In the genomic region with DNA sequence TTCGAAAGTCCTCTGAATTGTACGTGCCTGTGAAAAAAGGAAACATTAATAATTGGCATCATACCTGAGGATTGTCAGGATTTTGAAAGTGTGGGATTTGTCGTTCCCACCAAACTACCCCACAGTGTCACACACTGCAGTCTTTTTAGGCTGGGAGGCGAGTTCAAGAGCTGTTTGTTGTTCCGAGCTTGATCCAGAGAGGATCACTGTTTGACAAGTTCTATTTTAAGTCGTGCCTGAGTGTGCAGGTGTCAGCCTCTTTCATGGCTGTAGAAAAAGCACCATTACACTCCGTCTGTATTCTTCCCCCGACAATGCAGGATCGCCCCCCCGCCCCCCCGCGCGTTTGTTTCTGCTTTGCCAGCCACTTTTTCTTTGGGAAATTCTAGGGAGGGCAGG, we compare ENCODE assay signal across 9 cellular contexts. TPM values are rescaled to one million over a fixed set of nuclear protein-coding genes. Genes with fewer than 3 reads are reported as not detected.
DNase-seq lines count a peak whose midpoint lies in the region; ATAC-seq and TF ChIP-seq lines count a peak whose summit lies in the region.
"Had no signal": no experiment of that assay in that cellular context is flagged by ENCODE, and none has a peak within 500 bp of the region (broad histone marks: within the 10 kb centered on the region; RNA-seq: fewer than 3 reads in every experiment).

No MANE protein-coding gene starts in this region.

- peaks cover 14% of the 10 kb centered on the region for H3K27me3 ChIP-seq in HUES6 (ENCODE audit: control insufficient read depth, insufficient read depth, low read length)

- DNase-seq in 8988T (peak; percentile 15), cerebellar cortex (ENCODE audit: low spot score) (peak; percentile 49), mesothelial cell of epicardium (ENCODE audit: low spot score in 2 of 2, unreplicated experiment in 2 of 2) (no peak), UCSD-AML1 (lab: John Stamatoyannopoulos, UW; ENCODE audit: unreplicated experiment) (no peak)
- DNase-seq: NCI-H2029 treated with DMSO at 0.1 percent for 48 hours had no signal

- H3K27ac Mint-ChIP-seq in mesothelial cell of epicardium = no peak overlapping the region

- peaks cover 24% of the 10 kb centered on the region for H3K4me1 ChIP-seq in HUES6 (ENCODE audit: control insufficient read depth, insufficient read depth, low read length)

- no peak for ATAC-seq in GM18868 (IDR thresholded peaks at IDR 0.05; ENCODE audit: unreplicated experiment)
- ATAC-seq in GM21447 (IDR thresholded peaks at IDR 0.05; ENCODE audit: unreplicated experiment) = no peak
- no peak for ATAC-seq in HG03342 (IDR thresholded peaks at IDR 0.05; ENCODE audit: unreplicated experiment)

- peaks cover 16% of the 10 kb centered on the region for H3K27me3 Mint-ChIP-seq in mesothelial cell of epicardium (ENCODE audit: low read depth)

- no peaks in the 10 kb centered on the region for H3K9me3 Mint-ChIP-seq in mesothelial cell of epicardium

- H3K4me3 ChIP-seq in HUES6 (ENCODE audit: low read depth, low read length) = peak overlapping the region; percentile 100

- H3K36me3 Mint-ChIP-seq in mesothelial cell of epicardium = no peaks in the 10 kb centered on the region

- peak overlapping the region; percentile 86 for H3K4me3 Mint-ChIP-seq in mesothelial cell of epicardium

- H3K27ac ChIP-seq in HUES6 (ENCODE audit: low read depth, low read length) = no peak overlapping the region

- no peaks in the 10 kb centered on the region for H3K36me3 ChIP-seq in HUES6 (ENCODE audit: control insufficient read depth, insufficient read depth, low read length)

- TF ChIP-seq CTCF in mesothelial cell of epicardium (IDR thresholded peaks at IDR 0.05; ENCODE audit: unreplicated experiment) = no peak

- H3K9ac ChIP-seq in HUES6 (ENCODE audit: low read length) = no peak overlapping the region

- peaks cover 30% of the 10 kb centered on the region for H3K4me1 Mint-ChIP-seq in mesothelial cell of epicardium

- no peaks in the 10 kb centered on the region for H3K9me3 ChIP-seq in HUES6 (ENCODE audit: control insufficient read depth, insufficient read depth, low read depth, low read length)

RNA-seq across cellular contexts. Expression of a gene that starts 0.6 kb away (rescaled TPM):
- 31.9 to 34.5 TPM (median 32.8 TPM) in 3 replicates for total RNA-seq in mesothelial cell of epicardium

Comparison
In these comparisons a context has a peak if more than half of its experiments do, and no peak if none do; other contexts are left out.
1. DNase-seq: peak in 8988T (single experiment) and cerebellar cortex (single experiment); none in mesothelial cell of epicardium (0 of 2) and UCSD-AML1 (single experiment).